In genomic region chr3:4550957-4551754, GRCh38 we compare ENCODE assay signal across 24 cellular contexts. TPM values are rescaled to one million over a fixed set of nuclear protein-coding genes. Genes with fewer than 3 reads are reported as not detected.
DNase-seq lines count a peak whose midpoint lies in the region; ATAC-seq, FAIRE-seq and TF ChIP-seq lines count a peak whose summit lies in the region.
"Had no signal": no experiment of that assay in that cellular context is flagged by ENCODE, and none has a peak within 500 bp of the region (broad histone marks: within the 10 kb centered on the region; RNA-seq: fewer than 3 reads in every experiment).

No MANE protein-coding gene starts in this region.

- H3K9me2 ChIP-seq in SK-N-SH: no peaks in the 10 kb centered on the region

- POLR2A ChIA-PET in SK-N-SH (lab: Yijun Ruan, JAX): interaction anchor here (1.1 to 1.5 kb wide), 2 partner anchors 47 to 58 kb away, joined by 6 to 7 read pairs; partner anchors contain the start of gene ITPR1

- intact Hi-C loops in Right ventricle myocardium superior (cut with DNase I) (no loop called here), dorsolateral prefrontal cortex (cut with DNase I) (no loop called here)

- no peaks in the 10 kb centered on the region for H3K79me2 ChIP-seq in SK-N-SH (ENCODE audit: insufficient read depth)

- H3K27me3 ChIP-seq in SK-N-SH (ENCODE audit: insufficient read depth) (no peaks in the 10 kb centered on the region), upper lobe of left lung (no peaks in the 10 kb centered on the region), dorsolateral prefrontal cortex (no peaks in the 10 kb centered on the region)
- H3K27me3 ChIP-seq: neutrophil, right lobe of liver had no signal

- DNase-seq in SK-N-SH (peak; percentile 33), Right ventricle myocardium superior (peak; percentile 60), mucosa of gallbladder (ENCODE audit: low spot score) (peak; percentile 24), upper lobe of left lung (no peak), frontal cortex (ENCODE audit: low spot score in 2 of 2) (no peak), dorsolateral prefrontal cortex (no peak)
- no peak for DNase-seq in activated naive CD4-positive, alpha-beta T cell treated with Interleukin-2 at 50 U/mL for 16 hours
- DNase-seq: activated CD4-positive, alpha-beta T cell treated with anti-CD3 and anti-CD28 coated beads, Interleukin-2, amount 50 U/mL, for 4 hours; activated naive CD4-positive, alpha-beta T cell treated with anti-CD3 and anti-CD28 coated beads, Interleukin-2, amount 10 ng/mL, durations not matched to agents 7 days and 5 days; activated T-cell treated with anti-CD3 and anti-CD28 coated beads for 4 hours; GF-D8; immature natural killer cell; mesendoderm; NCI-H2107; NCI-H510A treated with DMSO at 0.1 percent for 48 hours; right lobe of liver; stimulated activated CD4-positive, alpha-beta T cell treated with anti-CD3 and anti-CD28 coated beads, Interleukin-1b, Interleukin-23, amount 100 ng/mL, for 48 hours had no signal

- H3F3A ChIP-seq in SK-N-SH (replicated peaks; ENCODE audit: insufficient read depth): no peaks in the 10 kb centered on the region

- H3K4me3 ChIP-seq in SK-N-SH (ENCODE audit: low read depth in 2 of 2, low read length in 1 of 2): no peak overlapping the region
- H3K4me3 ChIP-seq in upper lobe of left lung: no peak overlapping the region
- no peak overlapping the region for H3K4me3 ChIP-seq in dorsolateral prefrontal cortex
- H3K4me3 ChIP-seq: right lobe of liver had no signal

- H3K9ac ChIP-seq in SK-N-SH: no peak overlapping the region
- H3K9ac ChIP-seq: KMS-11 had no signal

- ATAC-seq in SK-N-SH treated with all-trans-retinoic acid at 6 μM for 48 hours (no peak), Right ventricle myocardium superior (ENCODE audit: poor library complexity) (peak; percentile 81), upper lobe of left lung (ENCODE audit: low FRiP score in 2 of 2) (no peak)
- ATAC-seq: HCT116, right lobe of liver had no signal

- TF ChIP-seq RAD21 in SK-N-SH (IDR thresholded peaks at IDR 0.05; ENCODE audit: low read length): no peak

- TF ChIP-seq EP300 in SK-N-SH (IDR thresholded peaks at IDR 0.05; ENCODE audit: borderline replicate concordance in 1 of 2, low read depth in 1 of 2, low read length in 1 of 2) (no peak), upper lobe of left lung (IDR thresholded peaks at IDR 0.05) (no peak)

- no peak overlapping the region for H2AFZ ChIP-seq in SK-N-SH (ENCODE audit: low read depth)

- H3K4me2 ChIP-seq in SK-N-SH: no peak overlapping the region
- H3K4me2 ChIP-seq: KMS-11 had no signal

- peak overlapping the region in 1 of 2 experiments; percentile 81; a peak in 2 of 4 replicates for H3K27ac ChIP-seq in SK-N-SH (ENCODE audit: low read depth in 2 of 2, low read length in 1 of 2)
- peak overlapping the region; percentile 14 to 53 (median 30) for H3K27ac ChIP-seq in upper lobe of left lung
- peak overlapping the region in 2 of 59 donors; percentile 20 to 42 for H3K27ac ChIP-seq in dorsolateral prefrontal cortex
- H3K27ac ChIP-seq: 22Rv1, epithelial cell of prostate, KMS-11, neutrophil, right lobe of liver had no signal

- no peaks in the 10 kb centered on the region for H3K36me3 ChIP-seq in SK-N-SH (replicated peaks in 1 of 2; ENCODE audit: control insufficient read depth in 1 of 2, insufficient read depth in 2 of 2, low read length in 1 of 2)
- no peaks in the 10 kb centered on the region for H3K36me3 ChIP-seq in upper lobe of left lung
- H3K36me3 ChIP-seq: neutrophil, right lobe of liver had no signal

- H3K4me1 ChIP-seq in SK-N-SH (ENCODE audit: control insufficient read depth in 1 of 2, insufficient read depth in 2 of 2, low read depth in 1 of 2, low read length in 1 of 2): peaks cover 0 to 50% of the 10 kb centered on the region in 2 experiments; a peak in 2 of 4 replicates
- peaks cover 3 to 24% (median 19%) of the 10 kb centered on the region in 4 donors for H3K4me1 ChIP-seq in upper lobe of left lung
- H3K4me1 ChIP-seq: right lobe of liver had no signal

- 68% methylated on average over 5 of the region's 5 CpGs for WGBS in SK-N-SH (ENCODE audit: low lambda C conversion rate)
- 62 to 75% methylated on average over 5 of the region's 5 CpGs for WGBS in upper lobe of left lung, 2 donors

- no peaks in the 10 kb centered on the region for H4K20me1 ChIP-seq in SK-N-SH (ENCODE audit: insufficient read depth)

- CTCF ChIA-PET in SK-N-SH (lab: Yijun Ruan, JAX): interaction anchor here (0.7 to 2.2 kb wide), 7 partner anchors 13 to 200 kb away, joined by 3 to 8 read pairs (median 4); no protein-coding TSS in a partner anchor

- no peak for TF ChIP-seq POLR2A in upper lobe of left lung (IDR thresholded peaks at IDR 0.05)

- no peaks in the 10 kb centered on the region for H3K9me3 ChIP-seq in SK-N-SH
- no peaks in the 10 kb centered on the region for H3K9me3 ChIP-seq in upper lobe of left lung
- H3K9me3 ChIP-seq: neutrophil, right lobe of liver had no signal

- no peak for FAIRE-seq in frontal cortex (lab: Jason Lieb, UNC)
- FAIRE-seq: GM12891 had no signal

- no peak for TF ChIP-seq CTCF in SK-N-SH (IDR thresholded peaks at IDR 0.05)
- TF ChIP-seq CTCF in upper lobe of left lung (IDR thresholded peaks at IDR 0.05): no peak
- TF ChIP-seq CTCF in dorsolateral prefrontal cortex (IDR thresholded peaks at IDR 0.05 in 54 of 56, conservative IDR thresholded peaks at IDR 0.05 in 2 of 56; ENCODE audit: low read depth in 1 of 56, partially characterized antibody in 56 of 56): no peak

TF ChIP-seq in SK-N-SH, 30 proteins besides CTCF, POLR2A, EP300 and RAD21:
- peak; percentile 11; the same call in 1 of the 2 replicates for TF ChIP-seq RCOR1 (IDR thresholded peaks at IDR 0.05; ENCODE audit: low read length)
- no peak for TF ChIP-seq SMC3 (IDR thresholded peaks at IDR 0.05; ENCODE audit: low read depth, low read length)
- TF ChIP-seq FOSL2 (IDR thresholded peaks at IDR 0.05; ENCODE audit: borderline replicate concordance, low read depth): no peak
TF ChIP-seq in SK-N-SH: peak in this region for 1.

TF ChIP-seq in SK-N-SH treated with all-trans-retinoic acid at 6 μM for 48 hours, 23 proteins besides CTCF, POLR2A, EP300 and RAD21 (continues in another document):
- TF ChIP-seq PATZ1 (CRISPR knock-in tag; IDR thresholded peaks at IDR 0.05; ENCODE audit: borderline replicate concordance) (no peak), ZNF70 (CRISPR knock-in tag; IDR thresholded peaks at IDR 0.05) (no peak), OSR1 (CRISPR knock-in tag; IDR thresholded peaks at IDR 0.05) (no peak), SNAI2 (CRISPR knock-in tag; IDR thresholded peaks at IDR 0.05) (no peak), POU6F1 (CRISPR knock-in tag; IDR thresholded peaks at IDR 0.05; ENCODE audit: borderline replicate concordance, low read depth) (no peak), TCF4 (CRISPR knock-in tag; IDR thresholded peaks at IDR 0.05; ENCODE audit: borderline replicate concordance) (no peak), ZNF565 (CRISPR knock-in tag; conservative IDR thresholded peaks at IDR 0.05; ENCODE audit: low read depth) (no peak)

RNA-seq across cellular contexts. Expression of gene ITPR1, which starts 58.0 kb away (rescaled TPM):
- 5.9 and 8.0 TPM in 2 replicates for polyA plus RNA-seq in SK-N-SH (2012; rRNA removed)
- 7.1 and 7.3 TPM in 2 replicates for polyA plus RNA-seq in SK-N-SH (2012; cell fraction: cytosol; rRNA removed)
- 6.9 and 14.0 TPM in 2 replicates for polyA plus RNA-seq in SK-N-SH (2012; cell fraction: nucleus; rRNA removed)
- 17.1 TPM for total RNA-seq in Right ventricle myocardium superior
- 90.5 TPM for total RNA-seq in mucosa of gallbladder
- 100 to 1,000 TPM in 1 of 6 donors, 10 to 100 TPM in 5; 55.5 to 136 (median 66.2) TPM for total RNA-seq in upper lobe of left lung
- 70.9 TPM for total RNA-seq in frontal cortex
- total RNA-seq in dorsolateral prefrontal cortex: 100 to 1,000 TPM in 119 of 120 experiments, 10 to 100 TPM in 1; 93.6 to 417 (median 307) TPM

Comparison
In these comparisons a context has a peak if more than half of its experiments do, and no peak if none do; other contexts are left out.
1. DNase-seq: peak in SK-N-SH (single experiment), Right ventricle myocardium superior (single experiment) and mucosa of gallbladder (single experiment); none in upper lobe of left lung (0 of 2), frontal cortex (0 of 2), dorsolateral prefrontal cortex (0 of 10) and activated naive CD4-positive, alpha-beta T cell treated with Interleukin-2 at 50 U/mL for 16 hours (single experiment).